Comparison of ENCODE assay signal across 19 cellular contexts in genomic region chr9:82130331-82131042, GRCh38.
DNase-seq lines count a peak whose midpoint lies in the region; ATAC-seq, FAIRE-seq and TF ChIP-seq lines count a peak whose summit lies in the region.
"Had no signal": no experiment of that assay in that cellular context is flagged by ENCODE, and none has a peak within 500 bp of the region (broad histone marks: within the 10 kb centered on the region; RNA-seq: fewer than 3 reads in every experiment).

No MANE protein-coding gene starts in this region.

- FAIRE-seq in HepG2 (lab: Jason Lieb, UNC), result no peak
- FAIRE-seq: GM12878 had no signal

- no peaks in the 10 kb centered on the region for H3K9me2 ChIP-seq in OCI-LY7 (ENCODE audit: insufficient read depth, low read length)

- H3K4me3 ChIP-seq in HepG2 (replicated peaks in 1 of 3; ENCODE audit: insufficient read depth in 1 of 3, low read depth in 2 of 3, low read length in 3 of 3) (no peak overlapping the region), right lobe of liver (no peak overlapping the region), OCI-LY7 (ENCODE audit: low read depth, low read length, poor library complexity, severe bottlenecking) (no peak overlapping the region), ovary (no peak overlapping the region)
- H3K4me3 ChIP-seq: BLaER1 treated with 17β-estradiol and CSF1 and Interleukin-3, amounts not matched to agents 10 nM and 100 nM; GM12878 had no signal

- H3K9ac ChIP-seq in HepG2 (ENCODE audit: insufficient read depth, low read depth, low read length), result no peak overlapping the region
- H3K9ac ChIP-seq: BLaER1 treated with 17β-estradiol and CSF1 and Interleukin-3, amounts not matched to agents 10 nM and 100 nM had no signal

- H3K4me1 Mint-ChIP-seq in progenitor cell of endocrine pancreas (ENCODE audit: low read depth), result peaks cover 8% of the 10 kb centered on the region

- H3K27me3 ChIP-seq in HepG2 (ENCODE audit: control insufficient read depth in 1 of 2, insufficient read depth in 2 of 2, low read length in 2 of 2) (no peaks in the 10 kb centered on the region), right lobe of liver (no peaks in the 10 kb centered on the region), ovary (no peaks in the 10 kb centered on the region)
- H3K27me3 ChIP-seq: BLaER1 treated with 17β-estradiol and CSF1 and Interleukin-3, amounts not matched to agents 10 nM and 100 nM had no signal

- H3K4me1 ChIP-seq in HepG2 (ENCODE audit: insufficient read depth, low read length) (no peaks in the 10 kb centered on the region), right lobe of liver (no peaks in the 10 kb centered on the region), OCI-LY7 (ENCODE audit: insufficient read depth, low read length, poor library complexity, severe bottlenecking) (peaks cover 67% of the 10 kb centered on the region), ovary (ENCODE audit: insufficient read depth) (peaks cover 2% of the 10 kb centered on the region)

- H3K9me3 Mint-ChIP-seq in progenitor cell of endocrine pancreas (ENCODE audit: low read depth), result peaks cover under 1% of the 10 kb centered on the region
- H3K9me3 Mint-ChIP-seq: CD8-positive, alpha-beta T cell had no signal

- no TSS peak for BruUV-seq in HepG2 (replicated peaks; lab: Mats Ljungman, UMichigan)
- no TSS peak for BruUV-seq in OCI-LY7 (replicated peaks; lab: Mats Ljungman, UMichigan)

- TF ChIP-seq POLR2A in HepG2 (IDR thresholded peaks at IDR 0.05; ENCODE audit: insufficient read depth in 1 of 2, low read depth in 2 of 2, low read length in 2 of 2) (no peak), right lobe of liver (IDR thresholded peaks at IDR 0.05) (no peak), ovary (IDR thresholded peaks at IDR 0.05) (no peak)

- no peak overlapping the region for H2AFZ ChIP-seq in HepG2 (ENCODE audit: low read length)
- no peak overlapping the region for H2AFZ ChIP-seq in OCI-LY7 (ENCODE audit: low read length)

- no peaks in the 10 kb centered on the region for H3K9me3 ChIP-seq in HepG2 (ENCODE audit: low read length)
- H3K9me3 ChIP-seq in right lobe of liver, result no peaks in the 10 kb centered on the region
- H3K9me3 ChIP-seq in OCI-LY7 (ENCODE audit: low read length), result peaks cover 9% of the 10 kb centered on the region
- H3K9me3 ChIP-seq in ovary, result no peaks in the 10 kb centered on the region

- DNase-seq in HepG2 (ENCODE audit: low spot score) (peak; percentile 1), right lobe of liver (no peak), OCI-LY7 (ENCODE audit: low spot score) (no peak), renal cortical epithelial cell (ENCODE audit: low read depth) (peak; percentile 90), progenitor cell of endocrine pancreas (ENCODE audit: low spot score, unreplicated experiment) (no peak), NCI-H345 (lab: John Stamatoyannopoulos, UW) (no peak), ovary (no peak)
- DNase-seq: Calu3; CD8-positive, alpha-beta T cell; DMS79 treated with DMSO at 0.1 percent for 48 hours; GF-D8; GOT3; H7; HFFc6; IMR-90 had no signal

- no peak overlapping the region for H3K27ac Mint-ChIP-seq in progenitor cell of endocrine pancreas
- H3K27ac Mint-ChIP-seq: CD8-positive, alpha-beta T cell; HFFc6 had no signal

- no peak for ATAC-seq in HepG2
- ATAC-seq in right lobe of liver, result no peak
- ATAC-seq: CD8-positive, alpha-beta T cell; GM12878; HCT116 had no signal

- 56% methylated on average over 5 of the region's 13 CpGs for WGBS in HepG2 (ENCODE audit: low lambda C conversion rate)
- WGBS in right lobe of liver (ENCODE audit: insufficient coverage, low coverage, low lambda C conversion rate, missing lambda C conversion rate), result 79% methylated on average over 4 of the region's 13 CpGs
- 94 to 95% (median 95%) methylated on average over 13 of the region's 13 CpGs for WGBS in ovary, 3 donors

- no peak for TF ChIP-seq RAD21 in HepG2 (CRISPR knock-in tag; IDR thresholded peaks at IDR 0.05)

- CTCF ChIA-PET in HepG2 (lab: Yijun Ruan, JAX; ENCODE audit: low intra/inter-chr PET ratio, low total read pairs), result no interaction called here
- CTCF ChIA-PET in OCI-LY7 (lab: Charles Lee; ENCODE audit: unreplicated experiment), result interaction anchor here (1.1 kb wide), 1 partner anchor 20 kb away, joined by 3 read pairs; no protein-coding TSS in a partner anchor

- H3K36me3 Mint-ChIP-seq in progenitor cell of endocrine pancreas (ENCODE audit: insufficient read depth), result no peaks in the 10 kb centered on the region
- H3K36me3 Mint-ChIP-seq: CD8-positive, alpha-beta T cell had no signal

- no peaks in the 10 kb centered on the region for H3K27me3 Mint-ChIP-seq in progenitor cell of endocrine pancreas
- H3K27me3 Mint-ChIP-seq: B cell had no signal

- in situ Hi-C loops in HepG2 (cut with HindIII; ENCODE audit: extremely low pct_ligation_motif_present, low pct_unique_long_range_greater_than_20kb), result no loop called here

- H3K27ac ChIP-seq in HepG2 (ENCODE audit: extremely low read length, insufficient read depth, low read length) (no peak overlapping the region), right lobe of liver (no peak overlapping the region), OCI-LY7 (ENCODE audit: low read depth, low read length, poor library complexity, severe bottlenecking) (peak overlapping the region; percentile 99), ovary (no peak overlapping the region)
- H3K27ac ChIP-seq: BLaER1 treated with 17β-estradiol and CSF1 and Interleukin-3, amounts not matched to agents 10 nM and 100 nM had no signal

- TF ChIP-seq EP300 in HepG2 (IDR thresholded peaks at IDR 0.05; ENCODE audit: low read depth in 2 of 2, low read length in 2 of 2) (no peak), HepG2 (CRISPR knock-in tag; IDR thresholded peaks at IDR 0.05; ENCODE audit: borderline replicate concordance) (no peak), ovary (IDR thresholded peaks at IDR 0.05) (no peak)

- H4K20me1 ChIP-seq in HepG2 (ENCODE audit: insufficient read depth, low read length), result no peaks in the 10 kb centered on the region
- no peaks in the 10 kb centered on the region for H4K20me1 ChIP-seq in OCI-LY7 (ENCODE audit: insufficient read depth, low read length)
- H4K20me1 ChIP-seq: BLaER1 treated with 17β-estradiol and CSF1 and Interleukin-3, amounts not matched to agents 10 nM and 100 nM had no signal

- POLR2A ChIA-PET in HepG2 (lab: Yijun Ruan, JAX) (no interaction called here), OCI-LY7 (lab: Charles Lee) (interaction anchor here (0.5 to 8.7 kb wide), 13 partner anchors 9 to 165 kb away, joined by 3 to 109 read pairs (median 3); no protein-coding TSS in a partner anchor)

- intact Hi-C loops in HepG2 (cut with micrococcal nuclease; ENCODE audit: unreplicated experiment) (no loop called here), right lobe of liver (cut with DNase I) (no loop called here), OCI-LY7 (cut with micrococcal nuclease; ENCODE audit: unreplicated experiment) (no loop called here), ovary (cut with DNase I) (no loop called here)

- H3K4me2 ChIP-seq in HepG2 (ENCODE audit: low read depth, low read length) (no peak overlapping the region), OCI-LY7 (ENCODE audit: low read length) (no peak overlapping the region)
- H3K4me2 ChIP-seq: BLaER1 treated with 17β-estradiol and CSF1 and Interleukin-3, amounts not matched to agents 10 nM and 100 nM had no signal

- H3K79me2 ChIP-seq in HepG2 (ENCODE audit: insufficient read depth, low read length), result no peaks in the 10 kb centered on the region
- no peaks in the 10 kb centered on the region for H3K79me2 ChIP-seq in OCI-LY7 (ENCODE audit: insufficient read depth, low read depth, low read length)

- H3K36me3 ChIP-seq in HepG2 (replicated peaks in 1 of 2; ENCODE audit: control insufficient read depth in 1 of 2, insufficient read depth in 2 of 2, low read length in 2 of 2) (no peaks in the 10 kb centered on the region), right lobe of liver (no peaks in the 10 kb centered on the region), OCI-LY7 (ENCODE audit: insufficient read depth, low read length) (peaks cover 9% of the 10 kb centered on the region; the same call in 1 of the 2 replicates), ovary (no peaks in the 10 kb centered on the region)
- H3K36me3 ChIP-seq: BLaER1 treated with 17β-estradiol and CSF1 and Interleukin-3, amounts not matched to agents 10 nM and 100 nM had no signal

- H3K4me3 Mint-ChIP-seq in progenitor cell of endocrine pancreas (ENCODE audit: low read depth), result no peak overlapping the region
- H3K4me3 Mint-ChIP-seq: CD8-positive, alpha-beta T cell; HFFc6 had no signal

- no peak for TF ChIP-seq CTCF in HepG2 (CRISPR knock-in tag; IDR thresholded peaks at IDR 0.05)
- no peak for TF ChIP-seq CTCF in right lobe of liver (IDR thresholded peaks at IDR 0.05)
- TF ChIP-seq CTCF in OCI-LY7 (conservative IDR thresholded peaks at IDR 0.05; ENCODE audit: low read length), result no peak
- no peak for TF ChIP-seq CTCF in progenitor cell of endocrine pancreas (IDR thresholded peaks at IDR 0.05; ENCODE audit: unreplicated experiment)
- TF ChIP-seq CTCF in ovary (IDR thresholded peaks at IDR 0.05), result no peak

TF ChIP-seq in HepG2, 621 proteins besides CTCF, POLR2A, EP300 and RAD21 (continues in another document):
- TF ChIP-seq, protein P1, sequence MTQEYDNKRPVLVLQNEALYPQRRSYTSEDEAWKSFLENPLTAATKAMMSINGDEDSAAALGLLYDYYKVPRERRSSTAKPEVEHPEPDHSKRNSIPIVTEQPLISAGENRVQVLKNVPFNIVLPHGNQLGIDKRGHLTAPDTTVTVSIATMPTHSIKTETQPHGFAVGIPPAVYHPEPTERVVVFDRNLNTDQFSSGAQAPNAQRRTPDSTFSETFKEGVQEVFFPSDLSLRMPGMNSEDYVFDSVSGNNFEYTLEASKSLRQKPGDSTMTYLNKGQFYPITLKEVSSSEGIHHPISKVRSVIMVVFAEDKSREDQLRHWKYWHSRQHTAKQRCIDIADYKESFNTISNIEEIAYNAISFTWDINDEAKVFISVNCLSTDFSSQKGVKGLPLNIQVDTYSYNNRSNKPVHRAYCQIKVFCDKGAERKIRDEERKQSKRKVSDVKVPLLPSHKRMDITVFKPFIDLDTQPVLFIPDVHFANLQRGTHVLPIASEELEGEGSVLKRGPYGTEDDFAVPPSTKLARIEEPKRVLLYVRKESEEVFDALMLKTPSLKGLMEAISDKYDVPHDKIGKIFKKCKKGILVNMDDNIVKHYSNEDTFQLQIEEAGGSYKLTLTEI (CRISPR knock-in tag; conservative IDR thresholded peaks at IDR 0.05), result no peak
- TF ChIP-seq NR2C2 (CRISPR knock-in tag; IDR thresholded peaks at IDR 0.05; ENCODE audit: borderline replicate concordance) (no peak), FOSL1 (CRISPR knock-in tag; IDR thresholded peaks at IDR 0.05; ENCODE audit: borderline replicate concordance) (no peak), HNRNPUL1 (IDR thresholded peaks at IDR 0.05; ENCODE audit: low read depth, low read length) (no peak)

Comparison
In these comparisons a context has a peak if more than half of its experiments do, and no peak if none do; other contexts are left out.
1. DNase-seq: peak in HepG2 (single experiment) and renal cortical epithelial cell (single experiment); none in right lobe of liver (0 of 3), OCI-LY7 (single experiment), progenitor cell of endocrine pancreas (single experiment), NCI-H345 (single experiment) and ovary (0 of 5).